In the genomic region with DNA sequence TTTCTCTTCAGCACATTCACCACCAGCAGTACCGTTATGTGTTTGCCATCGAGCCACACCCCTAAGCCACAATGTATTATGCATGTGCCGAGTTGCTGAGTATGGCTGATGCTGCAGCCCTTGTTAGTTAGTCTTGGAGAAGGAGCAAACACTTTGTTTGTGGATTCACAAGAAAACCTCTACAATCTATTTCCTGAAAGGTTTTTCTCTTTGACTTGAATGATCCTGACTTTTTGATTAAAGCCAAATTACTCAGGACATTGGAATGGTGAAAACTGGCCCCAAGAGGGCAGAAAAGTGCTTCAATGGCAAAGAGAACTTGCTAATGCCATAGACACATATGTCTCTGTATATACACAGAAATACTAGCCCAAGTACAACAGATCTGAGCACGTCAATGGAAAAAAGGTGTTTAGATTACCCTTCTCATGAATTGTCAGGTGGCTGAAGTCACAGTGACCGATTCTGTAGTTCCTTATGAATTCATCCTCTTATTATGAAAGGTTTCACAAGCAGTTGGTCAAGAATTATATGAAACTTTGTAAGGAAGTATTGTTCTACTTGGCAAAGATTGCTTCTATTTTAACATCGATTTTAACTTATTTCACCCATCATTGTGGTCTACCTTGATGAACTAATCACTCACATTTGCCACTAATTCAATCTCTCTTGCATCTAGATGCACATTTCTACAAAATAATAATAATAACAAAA, we compare ENCODE assay signal across 9 cellular contexts.
A peak's percentile ranks its signal among the peaks of the same experiment; 100 is the strongest.
DNase-seq lines count a peak whose midpoint lies in the region; ATAC-seq and TF ChIP-seq lines count a peak whose summit lies in the region.
"Had no signal": no experiment of that assay in that cellular context is flagged by ENCODE, and none has a peak within 500 bp of the region (broad histone marks: within the 10 kb centered on the region; RNA-seq: fewer than 3 reads in every experiment).

No MANE protein-coding gene starts in this region.

- DNase-seq in GM12864 (ENCODE audit: low read depth) (no peak), NCI-H460 (ENCODE audit: extremely low read depth, low read depth) (peak; percentile 65), endodermal cell (peak; percentile 54), pons (ENCODE audit: low spot score) (peak; percentile 82), NCI-H2227 treated with DMSO at 0.1 percent for 48 hours (lab: John Stamatoyannopoulos, UW) (no peak), cortex of kidney (lab: John Stamatoyannopoulos, UW) (no peak)
- DNase-seq in activated CD4-positive, alpha-beta T cell treated with anti-CD3 and anti-CD28 coated beads for 1 hour, result no peak

- no peak overlapping the region for H3K27ac ChIP-seq in endodermal cell (ENCODE audit: low read depth, low read length)

- no peak overlapping the region for H3K4me3 ChIP-seq in GM12864 (ENCODE audit: low read depth, low read length)
- no peak overlapping the region for H3K4me3 ChIP-seq in endodermal cell (ENCODE audit: low read length)
- H3K4me3 ChIP-seq: K562 had no signal

- TF ChIP-seq CTCF in GM12864 (IDR thresholded peaks at IDR 0.05; ENCODE audit: low read depth, low read length, missing control alignments) (peak; percentile 17), endodermal cell (conservative IDR thresholded peaks at IDR 0.05) (peak; percentile 52)

- 74 to 89% methylated on average over 4 to 6 of the region's 6 CpGs for WGBS in endodermal cell (ENCODE audit: insufficient coverage in 1 of 2, insufficient read length in 1 of 2), 2 experiments

- H3K27me3 Mint-ChIP-seq in endodermal cell (ENCODE audit: insufficient read depth), result no peaks in the 10 kb centered on the region

- no peak overlapping the region for H3K27ac Mint-ChIP-seq in endodermal cell

- peaks cover 44% of the 10 kb centered on the region for H3K36me3 ChIP-seq in endodermal cell (ENCODE audit: control insufficient read depth, insufficient read depth, low read length)

- no peak overlapping the region for H3K9ac ChIP-seq in endodermal cell (ENCODE audit: extremely low read depth, low read length, poor library complexity, severe bottlenecking)

- no peaks in the 10 kb centered on the region for H3K9me3 ChIP-seq in endodermal cell (ENCODE audit: control insufficient read depth, low read length)

- no peaks in the 10 kb centered on the region for H3K27me3 ChIP-seq in endodermal cell (ENCODE audit: control insufficient read depth, insufficient read depth, low read length, poor library complexity, severe bottlenecking)

- no peak overlapping the region for H3K4me3 Mint-ChIP-seq in endodermal cell

- ATAC-seq in HG02763 (IDR thresholded peaks at IDR 0.05; ENCODE audit: unreplicated experiment), result no peak
- ATAC-seq: K562 had no signal

- H3K4me1 ChIP-seq in endodermal cell (ENCODE audit: control insufficient read depth, insufficient read depth, low read length), result peaks cover 23% of the 10 kb centered on the region

- no peaks in the 10 kb centered on the region for H3K9me3 Mint-ChIP-seq in endodermal cell

- peaks cover 46% of the 10 kb centered on the region for H3K4me1 Mint-ChIP-seq in endodermal cell

- H3K36me3 Mint-ChIP-seq in endodermal cell (ENCODE audit: low read depth), result peaks cover 18% of the 10 kb centered on the region

Comparison
In these comparisons a context has a peak if more than half of its experiments do, and no peak if none do; other contexts are left out.
1. DNase-seq: peak in NCI-H460 (single experiment), endodermal cell (single experiment) and pons (single experiment); none in GM12864 (single experiment), NCI-H2227 treated with DMSO at 0.1 percent for 48 hours (single experiment), cortex of kidney (single experiment) and activated CD4-positive, alpha-beta T cell treated with anti-CD3 and anti-CD28 coated beads for 1 hour (single experiment).